ENCODE assay signal across 1 cellular context in the genomic region with DNA sequence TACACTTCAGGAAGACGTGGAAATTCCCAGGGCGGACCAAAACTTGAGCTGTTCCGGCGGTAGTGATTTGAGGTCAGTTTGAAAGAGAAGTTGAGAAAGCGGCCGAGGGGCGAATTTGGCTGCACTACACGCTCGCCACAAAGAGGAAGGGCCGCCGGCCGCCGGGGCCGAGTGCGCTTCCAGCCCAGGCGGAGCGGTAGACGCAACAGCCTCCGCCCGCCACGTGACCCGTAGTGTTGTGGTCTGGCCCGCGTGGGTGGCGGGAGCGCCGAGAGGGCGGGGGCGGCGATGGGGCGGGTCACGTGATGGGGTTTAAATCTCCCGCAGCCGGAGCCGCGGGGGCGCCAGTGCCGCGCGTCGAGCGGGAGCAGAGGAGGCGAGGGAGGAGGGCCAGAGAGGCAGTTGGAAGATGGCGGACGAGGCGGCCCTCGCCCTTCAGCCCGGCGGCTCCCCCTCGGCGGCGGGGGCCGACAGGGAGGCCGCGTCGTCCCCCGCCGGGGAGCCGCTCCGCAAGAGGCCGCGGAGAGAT.
TF ChIP-seq lines count a peak whose summit lies in the region.

A gene (plus strand): TSS at position 344 of the 529 bp plus-strand sequence. CDS start 66 bp downstream, at position 410.

TF ChIP-seq in HepG2, 621 proteins besides CTCF, POLR2A, EP300 and RAD21 (continued from another document and continues in another):
- TF ChIP-seq, protein P1, sequence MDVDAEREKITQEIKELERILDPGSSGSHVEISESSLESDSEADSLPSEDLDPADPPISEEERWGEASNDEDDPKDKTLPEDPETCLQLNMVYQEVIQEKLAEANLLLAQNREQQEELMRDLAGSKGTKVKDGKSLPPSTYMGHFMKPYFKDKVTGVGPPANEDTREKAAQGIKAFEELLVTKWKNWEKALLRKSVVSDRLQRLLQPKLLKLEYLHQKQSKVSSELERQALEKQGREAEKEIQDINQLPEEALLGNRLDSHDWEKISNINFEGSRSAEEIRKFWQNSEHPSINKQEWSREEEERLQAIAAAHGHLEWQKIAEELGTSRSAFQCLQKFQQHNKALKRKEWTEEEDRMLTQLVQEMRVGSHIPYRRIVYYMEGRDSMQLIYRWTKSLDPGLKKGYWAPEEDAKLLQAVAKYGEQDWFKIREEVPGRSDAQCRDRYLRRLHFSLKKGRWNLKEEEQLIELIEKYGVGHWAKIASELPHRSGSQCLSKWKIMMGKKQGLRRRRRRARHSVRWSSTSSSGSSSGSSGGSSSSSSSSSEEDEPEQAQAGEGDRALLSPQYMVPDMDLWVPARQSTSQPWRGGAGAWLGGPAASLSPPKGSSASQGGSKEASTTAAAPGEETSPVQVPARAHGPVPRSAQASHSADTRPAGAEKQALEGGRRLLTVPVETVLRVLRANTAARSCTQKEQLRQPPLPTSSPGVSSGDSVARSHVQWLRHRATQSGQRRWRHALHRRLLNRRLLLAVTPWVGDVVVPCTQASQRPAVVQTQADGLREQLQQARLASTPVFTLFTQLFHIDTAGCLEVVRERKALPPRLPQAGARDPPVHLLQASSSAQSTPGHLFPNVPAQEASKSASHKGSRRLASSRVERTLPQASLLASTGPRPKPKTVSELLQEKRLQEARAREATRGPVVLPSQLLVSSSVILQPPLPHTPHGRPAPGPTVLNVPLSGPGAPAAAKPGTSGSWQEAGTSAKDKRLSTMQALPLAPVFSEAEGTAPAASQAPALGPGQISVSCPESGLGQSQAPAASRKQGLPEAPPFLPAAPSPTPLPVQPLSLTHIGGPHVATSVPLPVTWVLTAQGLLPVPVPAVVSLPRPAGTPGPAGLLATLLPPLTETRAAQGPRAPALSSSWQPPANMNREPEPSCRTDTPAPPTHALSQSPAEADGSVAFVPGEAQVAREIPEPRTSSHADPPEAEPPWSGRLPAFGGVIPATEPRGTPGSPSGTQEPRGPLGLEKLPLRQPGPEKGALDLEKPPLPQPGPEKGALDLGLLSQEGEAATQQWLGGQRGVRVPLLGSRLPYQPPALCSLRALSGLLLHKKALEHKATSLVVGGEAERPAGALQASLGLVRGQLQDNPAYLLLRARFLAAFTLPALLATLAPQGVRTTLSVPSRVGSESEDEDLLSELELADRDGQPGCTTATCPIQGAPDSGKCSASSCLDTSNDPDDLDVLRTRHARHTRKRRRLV (CRISPR knock-in tag; IDR thresholded peaks at IDR 0.05) = 0 out of 2 replicates have a peak, but pooled peaks have one; percentile 45
- TF ChIP-seq POLR2G (IDR thresholded peaks at IDR 0.05; ENCODE audit: low read depth, low read length) (peak; percentile 90), ZNF761 (CRISPR knock-in tag; conservative IDR thresholded peaks at IDR 0.05) (peak; percentile 35; the same call in 1 of the 2 replicates), ZNF776 (CRISPR knock-in tag; IDR thresholded peaks at IDR 0.05) (peak; percentile 87), ISX (CRISPR knock-in tag; conservative IDR thresholded peaks at IDR 0.05) (no peak), MBNL3 (CRISPR knock-in tag; conservative IDR thresholded peaks at IDR 0.05) (no peak), FIP1L1 (IDR thresholded peaks at IDR 0.05; ENCODE audit: borderline replicate concordance, insufficient read depth, low read depth, low read length) (no peak), ZNF251 (CRISPR knock-in tag; IDR thresholded peaks at IDR 0.05) (peak; percentile 73; the same call in 1 of the 2 replicates), SAFB2 (CRISPR knock-in tag; IDR thresholded peaks at IDR 0.05; ENCODE audit: borderline replicate concordance, low read depth) (no peak), SSRP1 (CRISPR knock-in tag; IDR thresholded peaks at IDR 0.05) (no peak), TAF15 (IDR thresholded peaks at IDR 0.05; ENCODE audit: low read depth, low read length, poor library complexity, severe bottlenecking) (no peak), REPIN1 (CRISPR knock-in tag; IDR thresholded peaks at IDR 0.05; ENCODE audit: borderline replicate concordance, low read depth) (peak; percentile 85), NFKBIZ (CRISPR knock-in tag; IDR thresholded peaks at IDR 0.05) (0 out of 2 replicates have a peak, but pooled peaks have one; percentile 65), MED1 (CRISPR knock-in tag; IDR thresholded peaks at IDR 0.05) (peak; percentile 57; the same call in 1 of the 2 replicates), ZZZ3 (CRISPR knock-in tag; IDR thresholded peaks at IDR 0.05; ENCODE audit: borderline replicate concordance) (no peak), STAT5B (CRISPR knock-in tag; IDR thresholded peaks at IDR 0.05) (0 out of 2 replicates have a peak, but pooled peaks have one; percentile 31), TCF12 (IDR thresholded peaks at IDR 0.05) (no peak), TCF12 (CRISPR knock-in tag; IDR thresholded peaks at IDR 0.05) (peak; percentile 79), ZNF614 (CRISPR knock-in tag; IDR thresholded peaks at IDR 0.05; ENCODE audit: borderline replicate concordance) (peak; percentile 82), ZNF292 (CRISPR knock-in tag; IDR thresholded peaks at IDR 0.05; ENCODE audit: borderline replicate concordance, low read depth) (peak; percentile 43; the same call in 1 of the 2 replicates), ZNF17 (CRISPR knock-in tag; IDR thresholded peaks at IDR 0.05) (no peak), YEATS2 (CRISPR knock-in tag; IDR thresholded peaks at IDR 0.05; ENCODE audit: borderline replicate concordance) (peak; percentile 86), YY1 (IDR thresholded peaks at IDR 0.05; ENCODE audit: insufficient read depth, insufficient replicate concordance, low read depth, low read length) (peak; percentile 93), AHR (CRISPR knock-in tag; IDR thresholded peaks at IDR 0.05) (no peak), GTF2F1 (IDR thresholded peaks at IDR 0.05; ENCODE audit: low read length) (peak; percentile 57; the same call in 1 of the 2 replicates), ZNF530 (CRISPR knock-in tag; IDR thresholded peaks at IDR 0.05; ENCODE audit: low read depth) (no peak)
- TF ChIP-seq, protein P2, sequence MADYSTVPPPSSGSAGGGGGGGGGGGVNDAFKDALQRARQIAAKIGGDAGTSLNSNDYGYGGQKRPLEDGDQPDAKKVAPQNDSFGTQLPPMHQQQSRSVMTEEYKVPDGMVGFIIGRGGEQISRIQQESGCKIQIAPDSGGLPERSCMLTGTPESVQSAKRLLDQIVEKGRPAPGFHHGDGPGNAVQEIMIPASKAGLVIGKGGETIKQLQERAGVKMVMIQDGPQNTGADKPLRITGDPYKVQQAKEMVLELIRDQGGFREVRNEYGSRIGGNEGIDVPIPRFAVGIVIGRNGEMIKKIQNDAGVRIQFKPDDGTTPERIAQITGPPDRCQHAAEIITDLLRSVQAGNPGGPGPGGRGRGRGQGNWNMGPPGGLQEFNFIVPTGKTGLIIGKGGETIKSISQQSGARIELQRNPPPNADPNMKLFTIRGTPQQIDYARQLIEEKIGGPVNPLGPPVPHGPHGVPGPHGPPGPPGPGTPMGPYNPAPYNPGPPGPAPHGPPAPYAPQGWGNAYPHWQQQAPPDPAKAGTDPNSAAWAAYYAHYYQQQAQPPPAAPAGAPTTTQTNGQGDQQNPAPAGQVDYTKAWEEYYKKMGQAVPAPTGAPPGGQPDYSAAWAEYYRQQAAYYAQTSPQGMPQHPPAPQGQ (CRISPR knock-in tag; IDR thresholded peaks at IDR 0.05; ENCODE audit: borderline replicate concordance) = peak; percentile 78; the same call in 1 of the 2 replicates
- TF ChIP-seq, protein P3, sequence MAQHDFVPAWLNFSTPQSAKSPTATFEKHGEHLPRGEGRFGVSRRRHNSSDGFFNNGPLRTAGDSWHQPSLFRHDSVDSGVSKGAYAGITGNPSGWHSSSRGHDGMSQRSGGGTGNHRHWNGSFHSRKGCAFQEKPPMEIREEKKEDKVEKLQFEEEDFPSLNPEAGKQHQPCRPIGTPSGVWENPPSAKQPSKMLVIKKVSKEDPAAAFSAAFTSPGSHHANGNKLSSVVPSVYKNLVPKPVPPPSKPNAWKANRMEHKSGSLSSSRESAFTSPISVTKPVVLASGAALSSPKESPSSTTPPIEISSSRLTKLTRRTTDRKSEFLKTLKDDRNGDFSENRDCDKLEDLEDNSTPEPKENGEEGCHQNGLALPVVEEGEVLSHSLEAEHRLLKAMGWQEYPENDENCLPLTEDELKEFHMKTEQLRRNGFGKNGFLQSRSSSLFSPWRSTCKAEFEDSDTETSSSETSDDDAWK (CRISPR knock-in tag; IDR thresholded peaks at IDR 0.05) = no peak
- TF ChIP-seq, protein P4, sequence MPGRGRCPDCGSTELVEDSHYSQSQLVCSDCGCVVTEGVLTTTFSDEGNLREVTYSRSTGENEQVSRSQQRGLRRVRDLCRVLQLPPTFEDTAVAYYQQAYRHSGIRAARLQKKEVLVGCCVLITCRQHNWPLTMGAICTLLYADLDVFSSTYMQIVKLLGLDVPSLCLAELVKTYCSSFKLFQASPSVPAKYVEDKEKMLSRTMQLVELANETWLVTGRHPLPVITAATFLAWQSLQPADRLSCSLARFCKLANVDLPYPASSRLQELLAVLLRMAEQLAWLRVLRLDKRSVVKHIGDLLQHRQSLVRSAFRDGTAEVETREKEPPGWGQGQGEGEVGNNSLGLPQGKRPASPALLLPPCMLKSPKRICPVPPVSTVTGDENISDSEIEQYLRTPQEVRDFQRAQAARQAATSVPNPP (CRISPR knock-in tag; IDR thresholded peaks at IDR 0.05) = 0 out of 2 replicates have a peak, but pooled peaks have one; percentile 76
- TF ChIP-seq, protein P5, sequence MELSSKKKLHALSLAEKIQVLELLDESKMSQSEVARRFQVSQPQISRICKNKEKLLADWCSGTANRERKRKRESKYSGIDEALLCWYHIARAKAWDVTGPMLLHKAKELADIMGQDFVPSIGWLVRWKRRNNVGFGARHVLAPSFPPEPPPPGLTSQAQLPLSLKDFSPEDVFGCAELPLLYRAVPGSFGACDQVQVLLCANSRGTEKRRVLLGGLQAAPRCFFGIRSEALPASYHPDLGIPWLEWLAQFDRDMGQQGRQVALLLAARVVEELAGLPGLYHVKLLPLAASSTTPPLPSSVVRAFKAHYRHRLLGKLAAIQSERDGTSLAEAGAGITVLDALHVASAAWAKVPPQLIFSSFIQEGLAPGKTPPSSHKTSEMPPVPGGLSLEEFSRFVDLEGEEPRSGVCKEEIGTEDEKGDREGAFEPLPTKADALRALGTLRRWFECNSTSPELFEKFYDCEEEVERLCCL (CRISPR knock-in tag; IDR thresholded peaks at IDR 0.05; ENCODE audit: borderline replicate concordance) = no peak; the same call in 1 of the 2 replicates
- TF ChIP-seq, protein P6, sequence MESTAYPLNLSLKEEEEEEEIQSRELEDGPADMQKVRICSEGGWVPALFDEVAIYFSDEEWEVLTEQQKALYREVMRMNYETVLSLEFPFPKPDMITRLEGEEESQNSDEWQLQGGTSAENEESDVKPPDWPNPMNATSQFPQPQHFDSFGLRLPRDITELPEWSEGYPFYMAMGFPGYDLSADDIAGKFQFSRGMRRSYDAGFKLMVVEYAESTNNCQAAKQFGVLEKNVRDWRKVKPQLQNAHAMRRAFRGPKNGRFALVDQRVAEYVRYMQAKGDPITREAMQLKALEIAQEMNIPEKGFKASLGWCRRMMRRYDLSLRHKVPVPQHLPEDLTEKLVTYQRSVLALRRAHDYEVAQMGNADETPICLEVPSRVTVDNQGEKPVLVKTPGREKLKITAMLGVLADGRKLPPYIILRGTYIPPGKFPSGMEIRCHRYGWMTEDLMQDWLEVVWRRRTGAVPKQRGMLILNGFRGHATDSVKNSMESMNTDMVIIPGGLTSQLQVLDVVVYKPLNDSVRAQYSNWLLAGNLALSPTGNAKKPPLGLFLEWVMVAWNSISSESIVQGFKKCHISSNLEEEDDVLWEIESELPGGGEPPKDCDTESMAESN (CRISPR knock-in tag; conservative IDR thresholded peaks at IDR 0.05) = peak; percentile 87
- TF ChIP-seq, protein P7, sequence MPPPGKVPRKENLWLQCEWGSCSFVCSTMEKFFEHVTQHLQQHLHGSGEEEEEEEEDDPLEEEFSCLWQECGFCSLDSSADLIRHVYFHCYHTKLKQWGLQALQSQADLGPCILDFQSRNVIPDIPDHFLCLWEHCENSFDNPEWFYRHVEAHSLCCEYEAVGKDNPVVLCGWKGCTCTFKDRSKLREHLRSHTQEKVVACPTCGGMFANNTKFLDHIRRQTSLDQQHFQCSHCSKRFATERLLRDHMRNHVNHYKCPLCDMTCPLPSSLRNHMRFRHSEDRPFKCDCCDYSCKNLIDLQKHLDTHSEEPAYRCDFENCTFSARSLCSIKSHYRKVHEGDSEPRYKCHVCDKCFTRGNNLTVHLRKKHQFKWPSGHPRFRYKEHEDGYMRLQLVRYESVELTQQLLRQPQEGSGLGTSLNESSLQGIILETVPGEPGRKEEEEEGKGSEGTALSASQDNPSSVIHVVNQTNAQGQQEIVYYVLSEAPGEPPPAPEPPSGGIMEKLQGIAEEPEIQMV (CRISPR knock-in tag; IDR thresholded peaks at IDR 0.05; ENCODE audit: low read depth) = no peak
- TF ChIP-seq, protein P8, sequence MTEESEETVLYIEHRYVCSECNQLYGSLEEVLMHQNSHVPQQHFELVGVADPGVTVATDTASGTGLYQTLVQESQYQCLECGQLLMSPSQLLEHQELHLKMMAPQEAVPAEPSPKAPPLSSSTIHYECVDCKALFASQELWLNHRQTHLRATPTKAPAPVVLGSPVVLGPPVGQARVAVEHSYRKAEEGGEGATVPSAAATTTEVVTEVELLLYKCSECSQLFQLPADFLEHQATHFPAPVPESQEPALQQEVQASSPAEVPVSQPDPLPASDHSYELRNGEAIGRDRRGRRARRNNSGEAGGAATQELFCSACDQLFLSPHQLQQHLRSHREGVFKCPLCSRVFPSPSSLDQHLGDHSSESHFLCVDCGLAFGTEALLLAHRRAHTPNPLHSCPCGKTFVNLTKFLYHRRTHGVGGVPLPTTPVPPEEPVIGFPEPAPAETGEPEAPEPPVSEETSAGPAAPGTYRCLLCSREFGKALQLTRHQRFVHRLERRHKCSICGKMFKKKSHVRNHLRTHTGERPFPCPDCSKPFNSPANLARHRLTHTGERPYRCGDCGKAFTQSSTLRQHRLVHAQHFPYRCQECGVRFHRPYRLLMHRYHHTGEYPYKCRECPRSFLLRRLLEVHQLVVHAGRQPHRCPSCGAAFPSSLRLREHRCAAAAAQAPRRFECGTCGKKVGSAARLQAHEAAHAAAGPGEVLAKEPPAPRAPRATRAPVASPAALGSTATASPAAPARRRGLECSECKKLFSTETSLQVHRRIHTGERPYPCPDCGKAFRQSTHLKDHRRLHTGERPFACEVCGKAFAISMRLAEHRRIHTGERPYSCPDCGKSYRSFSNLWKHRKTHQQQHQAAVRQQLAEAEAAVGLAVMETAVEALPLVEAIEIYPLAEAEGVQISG (CRISPR knock-in tag; IDR thresholded peaks at IDR 0.05) = peak; percentile 99
- TF ChIP-seq, protein P9, sequence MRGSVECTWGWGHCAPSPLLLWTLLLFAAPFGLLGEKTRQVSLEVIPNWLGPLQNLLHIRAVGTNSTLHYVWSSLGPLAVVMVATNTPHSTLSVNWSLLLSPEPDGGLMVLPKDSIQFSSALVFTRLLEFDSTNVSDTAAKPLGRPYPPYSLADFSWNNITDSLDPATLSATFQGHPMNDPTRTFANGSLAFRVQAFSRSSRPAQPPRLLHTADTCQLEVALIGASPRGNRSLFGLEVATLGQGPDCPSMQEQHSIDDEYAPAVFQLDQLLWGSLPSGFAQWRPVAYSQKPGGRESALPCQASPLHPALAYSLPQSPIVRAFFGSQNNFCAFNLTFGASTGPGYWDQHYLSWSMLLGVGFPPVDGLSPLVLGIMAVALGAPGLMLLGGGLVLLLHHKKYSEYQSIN (CRISPR knock-in tag; IDR thresholded peaks at IDR 0.05; ENCODE audit: borderline replicate concordance) = no peak
